ENCODE assay signal across 9 cellular contexts in genomic region chr3:144109944-144110343, GRCh38.
A peak's percentile ranks its signal among the peaks of the same experiment; 100 is the strongest.
DNase-seq lines count a peak whose midpoint lies in the region; ATAC-seq and TF ChIP-seq lines count a peak whose summit lies in the region.
"Had no signal": no experiment of that assay in that cellular context is flagged by ENCODE, and none has a peak within 500 bp of the region (broad histone marks: within the 10 kb centered on the region; RNA-seq: fewer than 3 reads in every experiment).

No MANE protein-coding gene starts in this region.

- H3K27me3 ChIP-seq in transverse colon: no peaks in the 10 kb centered on the region

- H3K4me1 ChIP-seq in transverse colon: no peaks in the 10 kb centered on the region

- no peak for TF ChIP-seq POLR2A in transverse colon (IDR thresholded peaks at IDR 0.05)

- TF ChIP-seq CTCF in transverse colon (IDR thresholded peaks at IDR 0.05) (no peak), omental fat pad (IDR thresholded peaks at IDR 0.05) (no peak)

- no peak overlapping the region for H3K27ac ChIP-seq in transverse colon

- H3K36me3 ChIP-seq in transverse colon: no peaks in the 10 kb centered on the region

- no peak for DNase-seq in left cardiac atrium
- DNase-seq in transverse colon: no peak
- no peak for DNase-seq in omental fat pad (ENCODE audit: low spot score)
- DNase-seq in central memory CD4-positive, alpha-beta T cell: no peak
- DNase-seq in NCI-H1092 treated with DMSO at 0.1 percent for 48 hours (lab: John Stamatoyannopoulos, UW): no peak
- DNase-seq: hypothalamus had no signal

- no peak overlapping the region for H3K4me3 ChIP-seq in transverse colon

- H3K9me3 ChIP-seq in transverse colon: no peaks in the 10 kb centered on the region

- ATAC-seq in GM18508 (IDR thresholded peaks at IDR 0.05; ENCODE audit: insufficient read depth, unreplicated experiment): peak; percentile 96
- peak; percentile 98 for ATAC-seq in GM21515 (IDR thresholded peaks at IDR 0.05; ENCODE audit: unreplicated experiment)
- ATAC-seq in HG03280 (IDR thresholded peaks at IDR 0.05; ENCODE audit: unreplicated experiment): peak; percentile 96
- ATAC-seq in left cardiac atrium: peak; percentile 50 to 80
- no peak for ATAC-seq in omental fat pad (ENCODE audit: low FRiP score)

- WGBS in transverse colon (ENCODE audit: low coverage in 1 of 2), 2 donors: 53 to 73% methylated on average over 3 of the region's 3 CpGs

- in situ Hi-C loops in transverse colon (cut with MboI; ENCODE audit: low pct_ligation_motif_present in 1 of 4, low pct_unique_long_range_greater_than_20kb in 1 of 4, low sequenced_read_pairs in 3 of 4): no loop called here

- intact Hi-C loops in left cardiac atrium (cut with DNase I): no loop called here
- intact Hi-C loops in transverse colon (cut with DNase I; ENCODE audit: low total_unique reads): no loop called here

- no peak for TF ChIP-seq EP300 in transverse colon (IDR thresholded peaks at IDR 0.05; ENCODE audit: low read depth)
